8 cellular contexts compared by ENCODE assay signal in genomic region chr12:16359512-16360491, GRCh38. TPM values are rescaled to one million over a fixed set of nuclear protein-coding genes. Genes with fewer than 3 reads are reported as not detected.
A peak's percentile ranks its signal among the peaks of the same experiment; 100 is the strongest.
DNase-seq lines count a peak whose midpoint lies in the region; ATAC-seq and TF ChIP-seq lines count a peak whose summit lies in the region.

No MANE protein-coding gene starts in this region.

- H3K4me1 ChIP-seq in lung (ENCODE audit: control insufficient read depth in 2 of 2, insufficient read depth in 2 of 2, low read length in 2 of 2), result no peaks in the 10 kb centered on the region

- 80% methylated on average over 20 of the region's 20 CpGs for WGBS in lung, 2 donors

- no peaks in the 10 kb centered on the region for H3K27me3 ChIP-seq in lung (ENCODE audit: control insufficient read depth, insufficient read depth)

- H3K9me3 ChIP-seq in lung (ENCODE audit: control insufficient read depth in 2 of 2, insufficient read depth in 1 of 2, low read length in 1 of 2), result no peaks in the 10 kb centered on the region

- H3K36me3 ChIP-seq in lung (ENCODE audit: control insufficient read depth in 2 of 2, insufficient read depth in 2 of 2, low read length in 2 of 2), result peaks cover 0 to 3% of the 10 kb centered on the region in 2 donors

- H3K27ac ChIP-seq in lung (ENCODE audit: low read depth in 1 of 2, low read length in 1 of 2), result no peak overlapping the region

- peak; percentile 48 for ATAC-seq in lung (ENCODE audit: insufficient read depth, low FRiP score)
- ATAC-seq in GM21526 (IDR thresholded peaks at IDR 0.05; ENCODE audit: low FRiP score, unreplicated experiment), result no peak
- ATAC-seq in GM19324 (IDR thresholded peaks at IDR 0.05; ENCODE audit: low FRiP score, unreplicated experiment), result no peak

- in situ Hi-C loops in GM13976 (cut with MboI; ENCODE audit: low sequenced_read_pairs, unreplicated experiment), result no loop called here

- no peak overlapping the region for H3K4me3 ChIP-seq in cardiac fibroblast (replicated peaks in 1 of 2; ENCODE audit: low read depth in 2 of 2, low read length in 2 of 2)
- no peak overlapping the region for H3K4me3 ChIP-seq in lung

- TF ChIP-seq CTCF in GM13976 (IDR thresholded peaks at IDR 0.05; ENCODE audit: borderline replicate concordance, control extremely low read depth, extremely low read depth, insufficient read depth, missing control alignments), result peak; percentile 41
- TF ChIP-seq CTCF in cardiac fibroblast (IDR thresholded peaks at IDR 0.05; ENCODE audit: low read depth, low read length), result peak; percentile 82
- TF ChIP-seq CTCF in lung (IDR thresholded peaks at IDR 0.05; ENCODE audit: control extremely low read depth, extremely low read depth), result peak; percentile 28

- DNase-seq in AG20443 (ENCODE audit: low spot score) (peak; percentile 65), GM13976 (ENCODE audit: low spot score) (no peak), NCI-H1930 (lab: John Stamatoyannopoulos, UW) (peak; percentile 5 to 56), cardiac fibroblast (ENCODE audit: low read depth in 2 of 2) (peak; percentile 71 to 79), lung (ENCODE audit: low spot score) (no peak)
- DNase-seq in effector CD8-positive, alpha-beta T cell (lab: John Stamatoyannopoulos, UW), result no peak

RNA-seq across cellular contexts. Expression of gene MGST1, which starts 12.4 kb away (rescaled TPM):
- 100 to 1,000 TPM; 134 to 381 TPM for total RNA-seq in lung
- polyA plus RNA-seq in lung, result 100 to 1,000 TPM; 449 to 756 TPM

Comparison
In these comparisons a context has a peak if more than half of its experiments do, and no peak if none do; other contexts are left out.
1. DNase-seq: peak in AG20443 (single experiment), NCI-H1930 (2 of 2) and cardiac fibroblast (2 of 2); none in GM13976 (single experiment), lung (single experiment) and effector CD8-positive, alpha-beta T cell (single experiment).
2. CTCF ChIP-seq: peak in every context shown above with its lines; median percentile 82 in cardiac fibroblast; 41 in GM13976; 28 in lung.